10 cellular contexts compared by ENCODE assay signal in the genomic region with DNA sequence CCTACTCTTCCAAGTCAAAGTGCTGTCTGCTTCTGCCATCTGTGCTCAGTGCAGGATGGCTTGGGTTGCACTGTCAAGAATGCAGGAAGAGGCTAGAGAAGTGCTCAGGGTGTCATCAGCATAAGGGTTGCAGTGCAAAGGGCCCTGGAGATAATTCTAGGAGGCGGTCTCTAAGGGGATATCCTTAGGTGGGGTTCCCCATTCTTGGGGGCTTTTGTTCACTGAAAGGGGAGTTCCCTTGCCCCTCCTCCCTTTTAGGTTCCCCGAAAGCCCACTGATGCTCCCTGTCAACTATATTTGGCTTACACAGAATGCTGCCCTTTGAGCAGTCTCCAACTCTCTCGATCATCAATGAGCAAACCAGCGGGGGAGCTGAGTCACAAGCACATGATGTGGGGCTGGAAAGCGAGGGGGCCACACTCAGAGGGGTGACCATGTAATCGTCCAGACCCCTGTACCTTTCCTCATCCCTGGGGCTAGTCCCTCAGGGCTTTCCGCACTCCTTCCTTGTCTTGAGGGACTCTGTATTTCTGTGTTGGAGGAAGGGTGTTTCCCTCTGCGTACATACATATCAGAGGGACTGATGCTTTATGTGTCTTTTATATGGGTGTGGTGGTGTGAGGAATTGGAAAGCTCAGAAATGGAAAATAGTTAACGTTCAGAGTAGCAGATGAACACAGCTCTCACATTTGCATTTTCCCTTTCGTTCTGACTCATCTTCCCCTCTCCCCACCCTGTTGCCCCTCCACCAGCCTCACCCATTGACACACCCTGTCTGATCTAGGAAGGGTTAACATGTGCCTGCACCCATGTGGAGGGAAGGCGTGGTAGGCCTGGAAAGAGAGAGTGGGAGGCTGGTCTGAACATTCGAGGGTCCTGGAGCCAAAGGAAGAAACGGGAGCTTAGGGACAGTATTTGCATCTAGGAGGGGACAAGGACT. TPM values are rescaled to one million over a fixed set of nuclear protein-coding genes. Genes with fewer than 3 reads are reported as not detected.
A peak's percentile ranks its signal among the peaks of the same experiment; 100 is the strongest.
DNase-seq lines count a peak whose midpoint lies in the region; ATAC-seq lines count a peak whose summit lies in the region.
"Had no signal": no experiment of that assay in that cellular context is flagged by ENCODE, and none has a peak within 500 bp of the region (broad histone marks: within the 10 kb centered on the region; RNA-seq: fewer than 3 reads in every experiment).

No MANE protein-coding gene starts in this region.

- DNase-seq in NK-92 treated with Interleukin-12 subunit alpha and Interleukin-12 subunit beta, amount 100 ng/mL, for 24 hours (lab: John Stamatoyannopoulos, UW): peak; percentile 50
- DNase-seq in NK-92 (lab: John Stamatoyannopoulos, UW; ENCODE audit: unreplicated experiment) (no peak), NCI-H510A treated with DMSO at 0.1 percent for 48 hours (lab: John Stamatoyannopoulos, UW) (no peak), left colon (no peak)
- DNase-seq in stimulated activated CD8-positive, alpha-beta memory T cell treated with anti-CD3 and anti-CD28 coated beads, Interleukin-7, amount 100 ng/mL, for 4 hours (ENCODE audit: low read depth in 2 of 2): peak; percentile 57 to 72
- DNase-seq: body of pancreas had no signal

- no peaks in the 10 kb centered on the region for H3K9me3 Mint-ChIP-seq in activated T-helper 17 cell treated with anti-CD3 and anti-CD28 coated beads, Interleukin-2, amount 50 U/mL, for 72 hours

- peaks cover 8% of the 10 kb centered on the region for H3K4me1 Mint-ChIP-seq in activated T-helper 17 cell treated with anti-CD3 and anti-CD28 coated beads, Interleukin-2, amount 50 U/mL, for 72 hours

- intact Hi-C loops in left colon (cut with DNase I, micrococcal nuclease): loop anchor here in 1 of 2 donors (10.0 kb wide), 1 partner anchor 166 kb away; a partner anchor contains a TSS

- peak overlapping the region; percentile 98 for H3K27ac Mint-ChIP-seq in activated T-helper 17 cell treated with anti-CD3 and anti-CD28 coated beads, Interleukin-2, amount 50 U/mL, for 72 hours

- H3K36me3 Mint-ChIP-seq in activated T-helper 17 cell treated with anti-CD3 and anti-CD28 coated beads, Interleukin-2, amount 50 U/mL, for 72 hours (ENCODE audit: low read depth): peaks cover 51% of the 10 kb centered on the region

- no peaks in the 10 kb centered on the region for H3K27me3 Mint-ChIP-seq in activated T-helper 17 cell treated with anti-CD3 and anti-CD28 coated beads, Interleukin-2, amount 50 U/mL, for 72 hours

- ATAC-seq in HG03432 (IDR thresholded peaks at IDR 0.05; ENCODE audit: unreplicated experiment) (peak; percentile 35), HG02870 (IDR thresholded peaks at IDR 0.05; ENCODE audit: unreplicated experiment) (no peak), left colon (no peak)
- peak; percentile 52 for ATAC-seq in activated T-helper 17 cell treated with anti-CD3 and anti-CD28 coated beads, Interleukin-2, amount 50 U/mL, for 72 hours (replicated peaks)
- ATAC-seq: body of pancreas had no signal

- peak overlapping the region; percentile 96 for H3K4me3 Mint-ChIP-seq in activated T-helper 17 cell treated with anti-CD3 and anti-CD28 coated beads, Interleukin-2, amount 50 U/mL, for 72 hours

RNA-seq across cellular contexts. Expression of a gene that starts 6.7 kb away (rescaled TPM):
- total RNA-seq in activated T-helper 17 cell treated with anti-CD3 and anti-CD28 coated beads, Interleukin-2, amount 50 U/mL, for 72 hours: 100 to 1,000 TPM; 138 to 217 TPM
- 1 to 10 TPM in 1 of 2 donors, under 1 TPM in 1; 0.15 to 1.1 TPM for total RNA-seq in left colon
- total RNA-seq: body of pancreas, skeletal muscle tissue had no signal

RNA-seq across cellular contexts. Expression of a gene that starts 6.7 kb away (rescaled TPM):
- total RNA-seq in activated T-helper 17 cell treated with anti-CD3 and anti-CD28 coated beads, Interleukin-2, amount 50 U/mL, for 72 hours: 100 to 1,000 TPM in 1 of 2 donors, 10 to 100 TPM in 1; 67.4 to 117 TPM
- total RNA-seq in left colon: 10 to 100 TPM; 34.8 to 40.1 TPM

RNA-seq across cellular contexts. Expression of a gene that starts 31.2 kb away (rescaled TPM):
- total RNA-seq in activated T-helper 17 cell treated with anti-CD3 and anti-CD28 coated beads, Interleukin-2, amount 50 U/mL, for 72 hours: 100 to 1,000 TPM in 1 of 2 donors, 10 to 100 TPM in 1; 42.3 to 153 TPM
- total RNA-seq in left colon: 1 to 10 TPM; 4.1 to 7.7 TPM

RNA-seq across cellular contexts. Expression of a gene that starts 34.2 kb away (rescaled TPM):
- total RNA-seq in activated T-helper 17 cell treated with anti-CD3 and anti-CD28 coated beads, Interleukin-2, amount 50 U/mL, for 72 hours: 10 to 100 TPM; 17.8 to 21.6 TPM
- total RNA-seq in left colon: 10 to 100 TPM; 14.5 to 17.3 TPM

RNA-seq across cellular contexts. Expression of a gene that starts 34.4 kb away (rescaled TPM):
- total RNA-seq in activated T-helper 17 cell treated with anti-CD3 and anti-CD28 coated beads, Interleukin-2, amount 50 U/mL, for 72 hours: 10 to 100 TPM; 34.0 to 51.2 TPM
- 10 to 100 TPM; 82.2 to 86.0 TPM for total RNA-seq in left colon

Comparison
In these comparisons a context has a peak if more than half of its experiments do, and no peak if none do; other contexts are left out.
1. DNase-seq: peak in NK-92 treated with Interleukin-12 subunit alpha and Interleukin-12 subunit beta, amount 100 ng/mL, for 24 hours (single experiment) and stimulated activated CD8-positive, alpha-beta memory T cell treated with anti-CD3 and anti-CD28 coated beads, Interleukin-7, amount 100 ng/mL, for 4 hours (2 of 2); none in NK-92 (single experiment), NCI-H510A treated with DMSO at 0.1 percent for 48 hours (single experiment) and left colon (0 of 2).
2. ATAC-seq: peak in HG03432 (single experiment) and activated T-helper 17 cell treated with anti-CD3 and anti-CD28 coated beads, Interleukin-2, amount 50 U/mL, for 72 hours (single experiment); none in HG02870 (single experiment) and left colon (single experiment).
3. RNA of a gene that starts 6.7 kb away (total RNA-seq): 138 to 217 TPM in activated T-helper 17 cell treated with anti-CD3 and anti-CD28 coated beads, Interleukin-2, amount 50 U/mL, for 72 hours; 0.15 to 1.1 TPM in left colon; every median in the first group is over 10 times any median in the second.
4. RNA of a gene that starts 31.2 kb away (total RNA-seq): 42.3 to 153 TPM in activated T-helper 17 cell treated with anti-CD3 and anti-CD28 coated beads, Interleukin-2, amount 50 U/mL, for 72 hours; 4.1 to 7.7 TPM in left colon; every median in the first group is over 4 times any median in the second.